Comparison of ENCODE assay signal across 26 cellular contexts in genomic region chr9:135592625-135593024, GRCh38. TPM values are rescaled to one million over a fixed set of nuclear protein-coding genes. Genes with fewer than 3 reads are reported as not detected.
"Had no signal": no experiment of that assay in that cellular context is flagged by ENCODE, and none has a peak within 500 bp of the region (broad histone marks: within the 10 kb centered on the region; RNA-seq: fewer than 3 reads in every experiment).

No MANE protein-coding gene starts in this region.

- H3K4me1 Mint-ChIP-seq: naive thymus-derived CD4-positive, alpha-beta T cell; neural crest cell; stimulated activated effector memory CD8-positive, alpha-beta T cell treated with anti-CD3 and anti-CD28 coated beads, Interleukin-12 subunit alpha, Interleukin-12 subunit beta, amount 100 ng/mL, for 72 hours had no signal

- H3K27ac Mint-ChIP-seq: naive thymus-derived CD4-positive, alpha-beta T cell; stimulated activated effector memory CD8-positive, alpha-beta T cell treated with anti-CD3 and anti-CD28 coated beads, Interleukin-12 subunit alpha, Interleukin-12 subunit beta, amount 100 ng/mL, for 72 hours had no signal

- H3K4me3 Mint-ChIP-seq: naive thymus-derived CD4-positive, alpha-beta T cell; neural crest cell; stimulated activated effector memory CD8-positive, alpha-beta T cell treated with anti-CD3 and anti-CD28 coated beads, Interleukin-12 subunit alpha, Interleukin-12 subunit beta, amount 100 ng/mL, for 72 hours had no signal

- H3K36me3 Mint-ChIP-seq: naive thymus-derived CD4-positive, alpha-beta T cell; stimulated activated effector memory CD8-positive, alpha-beta T cell treated with anti-CD3 and anti-CD28 coated beads, Interleukin-12 subunit alpha, Interleukin-12 subunit beta, amount 100 ng/mL, for 72 hours had no signal

- ATAC-seq: gastroesophageal sphincter; left colon; naive thymus-derived CD4-positive, alpha-beta T cell; stimulated activated effector memory CD8-positive, alpha-beta T cell treated with anti-CD3 and anti-CD28 coated beads, Interleukin-12 subunit alpha, Interleukin-12 subunit beta, amount 100 ng/mL, for 72 hours; stimulated activated naive CD8-positive, alpha-beta T cell treated with anti-CD3 and anti-CD28 coated beads, Interleukin-15, Interleukin-2, amounts not matched to agents 100 U/mL and 50 U/mL, for 24 hours had no signal

- DNase-seq: cerebellar nuclear complex; colonic mucosa; dermis blood vessel endothelial cell; esophagus squamous epithelium; foreskin fibroblast; glutamatergic neuron; left colon; mammary epithelial cell; naive thymus-derived CD4-positive, alpha-beta T cell; small intestine; stimulated activated CD4-positive, alpha-beta T cell treated with anti-CD3 and anti-CD28 coated beads, Interleukin-2, amount 100 ng/mL, for 48 hours; stimulated activated naive CD8-positive, alpha-beta T cell treated with anti-CD3 and anti-CD28 coated beads, Interleukin-15, Interleukin-2, amounts not matched to agents 100 U/mL and 50 U/mL, for 24 hours; tibial artery had no signal

RNA-seq across cellular contexts. Expression of gene PAEP, which starts 31.1 kb away (rescaled TPM):
- total RNA-seq: colonic mucosa; dermis blood vessel endothelial cell; epithelial cell of proximal tubule; esophagus squamous epithelium; gastroesophageal sphincter; hepatocyte; kidney epithelial cell; left colon; liver; mammary epithelial cell; mesenteric fat pad; mononuclear cell; naive thymus-derived CD4-positive, alpha-beta T cell; neural crest cell; osteocyte; right atrium auricular region; ureter had no signal

RNA-seq across cellular contexts. Expression of gene OBP2A, which starts 46.7 kb away (rescaled TPM):
- total RNA-seq: colonic mucosa; dermis blood vessel endothelial cell; epithelial cell of proximal tubule; esophagus squamous epithelium; gastroesophageal sphincter; hepatocyte; kidney epithelial cell; left colon; liver; mammary epithelial cell; mesenteric fat pad; mononuclear cell; naive thymus-derived CD4-positive, alpha-beta T cell; neural crest cell; osteocyte; right atrium auricular region; ureter had no signal

RNA-seq across cellular contexts. Expression of gene GLT6D1, which starts 46.7 kb away (rescaled TPM):
- total RNA-seq: colonic mucosa; dermis blood vessel endothelial cell; epithelial cell of proximal tubule; esophagus squamous epithelium; gastroesophageal sphincter; kidney epithelial cell; left colon; liver; mammary epithelial cell; mesenteric fat pad; mononuclear cell; naive thymus-derived CD4-positive, alpha-beta T cell; neural crest cell; osteocyte; right atrium auricular region; suprapubic skin; ureter had no signal
